13 cellular contexts compared by ENCODE assay signal in genomic region chr14:29518335-29518734, GRCh38.
DNase-seq lines count a peak whose midpoint lies in the region; ATAC-seq and TF ChIP-seq lines count a peak whose summit lies in the region.
"Had no signal": no experiment of that assay in that cellular context is flagged by ENCODE, and none has a peak within 500 bp of the region (broad histone marks: within the 10 kb centered on the region; RNA-seq: fewer than 3 reads in every experiment).

No MANE protein-coding gene starts in this region.

- no peak for ATAC-seq in GM18861 (IDR thresholded peaks at IDR 0.05; ENCODE audit: unreplicated experiment)
- ATAC-seq: esophagus mucosa, left lung had no signal

- TF ChIP-seq CTCF in AG09309 (IDR thresholded peaks at IDR 0.05; ENCODE audit: control insufficient read depth, insufficient read depth, low read depth, low read length, missing control alignments) (peak; percentile 39), VCaP (conservative IDR thresholded peaks at IDR 0.05) (peak; percentile 71)

- DNase-seq in AG09309 (ENCODE audit: low read depth) (no peak), LHCN-M2 (ENCODE audit: low read depth) (peak; percentile 17), hepatic stellate cell (ENCODE audit: low spot score) (peak; percentile 3), UCSD-AML1 (lab: John Stamatoyannopoulos, UW; ENCODE audit: unreplicated experiment) (no peak), head of caudate nucleus (no peak), MV-4-11 (lab: John Stamatoyannopoulos, UW) (no peak)
- DNase-seq: activated CD8-positive, alpha-beta memory T cell treated with anti-CD3 and anti-CD28 coated beads for 24 hours; left lung; nucleus accumbens; stimulated activated CD4-positive, alpha-beta T cell treated with anti-CD3 and anti-CD28 coated beads, Interleukin-1b, Interleukin-23, amount 100 ng/mL, for 48 hours had no signal

- intact Hi-C loops in head of caudate nucleus (cut with DNase I): no loop called here

- no peak overlapping the region for H3K4me3 ChIP-seq in AG09309 (ENCODE audit: control insufficient read depth, low read depth, low read length)
- H3K4me3 ChIP-seq: left lung had no signal

- H3K27ac ChIP-seq in VCaP: no peak overlapping the region
- H3K27ac ChIP-seq: left lung had no signal

Comparison
In these comparisons a context has a peak if more than half of its experiments do, and no peak if none do; other contexts are left out.
1. DNase-seq: peak in LHCN-M2 (single experiment) and hepatic stellate cell (single experiment); none in AG09309 (single experiment), UCSD-AML1 (single experiment), head of caudate nucleus (0 of 42) and MV-4-11 (single experiment).